Comparison of ENCODE assay signal across 12 cellular contexts in the genomic region with DNA sequence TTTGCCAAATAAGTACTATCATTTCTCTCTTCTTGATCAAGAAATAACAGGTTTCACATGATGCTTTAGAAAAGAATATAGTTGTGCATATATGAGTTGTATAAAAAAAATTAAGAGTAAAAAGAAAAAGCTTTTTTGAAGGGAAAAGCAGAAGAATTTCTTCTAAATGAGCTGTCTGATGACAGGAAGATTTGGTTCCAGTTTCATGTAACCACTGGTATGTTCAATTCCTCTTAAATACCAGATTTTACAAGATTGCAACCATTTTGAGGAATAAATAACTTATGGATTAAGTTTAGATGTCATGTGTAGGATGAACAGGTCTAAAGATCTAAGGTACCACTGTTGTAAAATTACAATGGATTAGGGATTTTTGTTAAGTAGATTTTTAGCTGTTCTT. TPM values are rescaled to one million over a fixed set of nuclear protein-coding genes. Genes with fewer than 3 reads are reported as not detected.
A peak's percentile ranks its signal among the peaks of the same experiment; 100 is the strongest.
DNase-seq lines count a peak whose midpoint lies in the region; TF ChIP-seq lines count a peak whose summit lies in the region.
"Had no signal": no experiment of that assay in that cellular context is flagged by ENCODE, and none has a peak within 500 bp of the region (broad histone marks: within the 10 kb centered on the region; RNA-seq: fewer than 3 reads in every experiment).

No MANE protein-coding gene starts in this region.

- POLR2A ChIA-PET in activated CD4-positive, alpha-beta memory T cell treated with anti-CD3 and anti-CD28 coated beads for 36 hours (lab: Charles Lee) = interaction anchor here (1.2 to 9.4 kb wide), 12 partner anchors 11 to 141 kb away, joined by 3 to 365 read pairs (median 22); partner anchors contain the start of genes PTRH2, RPS6KB1, TUBD1 and VMP1

- peaks cover 33% of the 10 kb centered on the region for H3K4me1 Mint-ChIP-seq in CD14-positive monocyte
- peaks cover 63% of the 10 kb centered on the region for H3K4me1 Mint-ChIP-seq in activated CD4-positive, alpha-beta memory T cell treated with anti-CD3 and anti-CD28 coated beads for 36 hours (ENCODE audit: low read depth)
- no peaks in the 10 kb centered on the region for H3K4me1 Mint-ChIP-seq in glutamatergic neuron (ENCODE audit: low read depth, unreplicated experiment)

- H3K4me3 Mint-ChIP-seq in CD14-positive monocyte (no peak overlapping the region), glutamatergic neuron (ENCODE audit: unreplicated experiment) (no peak overlapping the region)
- H3K4me3 Mint-ChIP-seq in activated CD4-positive, alpha-beta memory T cell treated with anti-CD3 and anti-CD28 coated beads for 36 hours = peak overlapping the region; percentile 75

- CTCF ChIA-PET in activated CD4-positive, alpha-beta memory T cell treated with anti-CD3 and anti-CD28 coated beads for 36 hours (lab: Charles Lee) = interaction anchor here (0.6 to 4.8 kb wide), 15 partner anchors 9 to 123 kb away, joined by 3 to 64 read pairs (median 9); partner anchors contain the start of genes PTRH2 and VMP1

- H3K27ac Mint-ChIP-seq in CD14-positive monocyte = peak overlapping the region; percentile 25 to 88 (median 81)
- H3K27ac Mint-ChIP-seq in activated CD4-positive, alpha-beta memory T cell treated with anti-CD3 and anti-CD28 coated beads for 36 hours = peak overlapping the region; percentile 97
- no peak overlapping the region for H3K27ac Mint-ChIP-seq in glutamatergic neuron (ENCODE audit: unreplicated experiment)

- H3K4me3 ChIP-seq in fibroblast of the aortic adventitia (ENCODE audit: low read depth, low read length) = no peak overlapping the region
- H3K4me3 ChIP-seq: adrenal gland had no signal

- intact Hi-C loops in CD14-positive monocyte (cut with micrococcal nuclease) = loop anchor here in 1 of 2 donors (5.0 kb wide), 2 partner anchors 35 to 95 kb away; no protein-coding TSS in a partner anchor
- intact Hi-C loops in activated CD4-positive, alpha-beta memory T cell treated with anti-CD3 and anti-CD28 coated beads for 36 hours (cut with micrococcal nuclease) = loop anchor here (1.0 to 5.0 kb wide), 4 partner anchors 27 to 190 kb away; no protein-coding TSS in a partner anchor

- H3K27me3 Mint-ChIP-seq in CD14-positive monocyte (ENCODE audit: low read depth in 3 of 3) (peaks cover 0 to 2% (median 1%) of the 10 kb centered on the region in 3 donors), glutamatergic neuron (ENCODE audit: unreplicated experiment) (no peaks in the 10 kb centered on the region)
- H3K27me3 Mint-ChIP-seq in activated CD4-positive, alpha-beta memory T cell treated with anti-CD3 and anti-CD28 coated beads for 36 hours = no peaks in the 10 kb centered on the region

- H3K36me3 Mint-ChIP-seq in CD14-positive monocyte = peaks cover 29 to 57% of the 10 kb centered on the region in 2 donors
- peaks cover 20% of the 10 kb centered on the region for H3K36me3 Mint-ChIP-seq in activated CD4-positive, alpha-beta memory T cell treated with anti-CD3 and anti-CD28 coated beads for 36 hours
- no peaks in the 10 kb centered on the region for H3K36me3 Mint-ChIP-seq in glutamatergic neuron (ENCODE audit: unreplicated experiment)

- DNase-seq in CD14-positive monocyte (ENCODE audit: low spot score) (no peak), GM03348 (ENCODE audit: low spot score) (peak; percentile 23), fibroblast of the aortic adventitia (ENCODE audit: low read depth) (peak; percentile 33), glutamatergic neuron (no peak), HT-29 (ENCODE audit: low spot score) (no peak), mucosa of gallbladder (ENCODE audit: low spot score) (no peak)
- no peak for DNase-seq in activated CD4-positive, alpha-beta memory T cell treated with anti-CD3 and anti-CD28 coated beads for 36 hours
- DNase-seq: activated CD4-positive, alpha-beta T cell treated with anti-CD3 and anti-CD28 coated beads for 4 hours; adrenal gland; dermis blood vessel endothelial cell; NCI-H187; substantia nigra had no signal

- H3K9me3 Mint-ChIP-seq in CD14-positive monocyte (no peaks in the 10 kb centered on the region), glutamatergic neuron (ENCODE audit: unreplicated experiment) (no peaks in the 10 kb centered on the region)
- H3K9me3 Mint-ChIP-seq in activated CD4-positive, alpha-beta memory T cell treated with anti-CD3 and anti-CD28 coated beads for 36 hours = no peaks in the 10 kb centered on the region

- no peak for TF ChIP-seq CTCF in CD14-positive monocyte (IDR thresholded peaks at IDR 0.05)
- TF ChIP-seq CTCF in fibroblast of the aortic adventitia (IDR thresholded peaks at IDR 0.05; ENCODE audit: insufficient read depth, low read length) = no peak
- no peak for TF ChIP-seq CTCF in glutamatergic neuron (IDR thresholded peaks at IDR 0.05; ENCODE audit: partially characterized antibody, unreplicated experiment)

RNA-seq across cellular contexts. Expression of gene VMP1, which starts 45.0 kb away (rescaled TPM):
- polyA plus RNA-seq in CD14-positive monocyte = 100 to 1,000 TPM; 386 to 511 TPM
- total RNA-seq in activated CD4-positive, alpha-beta memory T cell treated with anti-CD3 and anti-CD28 coated beads for 36 hours = 100 to 1,000 TPM; 517 to 553 TPM
- total RNA-seq in fibroblast of the aortic adventitia (ENCODE audit: low replicate concordance) = 134 and 234 TPM in 2 replicates
- 64.1 TPM for total RNA-seq in glutamatergic neuron (ENCODE audit: unreplicated experiment)
- total RNA-seq in HT-29 (2014; rRNA removed; shearing (Covaris generic)) = 194 and 223 TPM in 2 replicates
- 167 TPM for total RNA-seq in mucosa of gallbladder

RNA-seq across cellular contexts. Expression of gene PTRH2, which starts 45.2 kb away (rescaled TPM):
- 10 to 100 TPM; 26.0 to 27.0 TPM for polyA plus RNA-seq in CD14-positive monocyte
- 10 to 100 TPM; 35.9 TPM for total RNA-seq in activated CD4-positive, alpha-beta memory T cell treated with anti-CD3 and anti-CD28 coated beads for 36 hours
- total RNA-seq in fibroblast of the aortic adventitia (ENCODE audit: low replicate concordance) (21.6 and 21.7 TPM in 2 replicates), glutamatergic neuron (ENCODE audit: unreplicated experiment) (18.6 TPM), mucosa of gallbladder (17.2 TPM)
- 36.4 and 38.9 TPM in 2 replicates for total RNA-seq in HT-29 (2014; rRNA removed; shearing (Covaris generic))

Comparison
In these comparisons a context has a peak if more than half of its experiments do, and no peak if none do; other contexts are left out.
1. DNase-seq: peak in GM03348 (single experiment) and fibroblast of the aortic adventitia (single experiment); none in CD14-positive monocyte (single experiment), activated CD4-positive, alpha-beta memory T cell treated with anti-CD3 and anti-CD28 coated beads for 36 hours (single experiment), glutamatergic neuron (single experiment), HT-29 (single experiment) and mucosa of gallbladder (single experiment).